Comparison of ENCODE assay signal across 9 cellular contexts in genomic region chr7:77727936-77728701, GRCh38. TPM values are rescaled to one million over a fixed set of nuclear protein-coding genes. Genes with fewer than 3 reads are reported as not detected.
DNase-seq lines count a peak whose midpoint lies in the region; ATAC-seq and TF ChIP-seq lines count a peak whose summit lies in the region.
"Had no signal": no experiment of that assay in that cellular context is flagged by ENCODE, and none has a peak within 500 bp of the region (broad histone marks: within the 10 kb centered on the region; RNA-seq: fewer than 3 reads in every experiment).

No MANE protein-coding gene starts in this region.

- H3K4me3 ChIP-seq in HUES6 (ENCODE audit: low read depth, low read length) = no peak overlapping the region
- H3K4me3 ChIP-seq in cardiac muscle cell = no peak overlapping the region
- H3K4me3 ChIP-seq in skeletal muscle cell (ENCODE audit: low read depth, low read length) = no peak overlapping the region

- H3K9me3 Mint-ChIP-seq in T-cell = no peaks in the 10 kb centered on the region
- H3K9me3 Mint-ChIP-seq: activated naive CD8-positive, alpha-beta T cell treated with anti-CD3 and anti-CD28 coated beads, Interleukin-2, amount 10 ng/mL, durations not matched to agents 7 days and 5 days had no signal

- H3K9ac ChIP-seq in HUES6 (ENCODE audit: low read length) = no peak overlapping the region

- H3K27ac Mint-ChIP-seq in T-cell = peak overlapping the region; percentile 31 to 65
- H3K27ac Mint-ChIP-seq: activated naive CD8-positive, alpha-beta T cell treated with anti-CD3 and anti-CD28 coated beads, Interleukin-2, amount 10 ng/mL, durations not matched to agents 7 days and 5 days had no signal

- POLR2A ChIA-PET in T-cell (lab: Charles Lee) = no interaction called here

- no peak for TF ChIP-seq CTCF in AG09319 (IDR thresholded peaks at IDR 0.05; ENCODE audit: low read depth, low read length)
- no peak for TF ChIP-seq CTCF in cardiac muscle cell (IDR thresholded peaks at IDR 0.05; ENCODE audit: low read depth, low read length)

- H3K4me1 Mint-ChIP-seq in T-cell = peaks cover 62 to 65% (median 64%) of the 10 kb centered on the region in 3 donors

- no peaks in the 10 kb centered on the region for H3K27me3 Mint-ChIP-seq in T-cell
- H3K27me3 Mint-ChIP-seq: activated naive CD8-positive, alpha-beta T cell treated with anti-CD3 and anti-CD28 coated beads, Interleukin-2, amount 10 ng/mL, durations not matched to agents 7 days and 5 days had no signal

- H3K4me1 ChIP-seq in HUES6 (ENCODE audit: control insufficient read depth, insufficient read depth, low read length) (peaks cover 24% of the 10 kb centered on the region), cardiac muscle cell (ENCODE audit: low read depth) (peaks cover 21% of the 10 kb centered on the region)

- H3K4me3 Mint-ChIP-seq in T-cell = peak overlapping the region; percentile 14 to 53 (median 46)
- H3K4me3 Mint-ChIP-seq: activated naive CD8-positive, alpha-beta T cell treated with anti-CD3 and anti-CD28 coated beads, Interleukin-2, amount 10 ng/mL, durations not matched to agents 7 days and 5 days had no signal

- peak; percentile 50 to 91 (median 66) for ATAC-seq in T-cell (replicated peaks in 1 of 4)
- ATAC-seq in HG02884 (IDR thresholded peaks at IDR 0.05; ENCODE audit: unreplicated experiment) = no peak

- CTCF ChIA-PET in T-cell (lab: Charles Lee) = interaction anchor here (0.6 to 1.3 kb wide), 4 partner anchors 9 to 72 kb away, joined by 3 to 6 read pairs (median 4); partner anchors contain the start of gene RSBN1L (in 1 of the 2)

- H3K27ac ChIP-seq in HUES6 (ENCODE audit: low read depth, low read length) = peak overlapping the region; percentile 27; the same call in 1 of the 2 replicates
- H3K27ac ChIP-seq in cardiac muscle cell = peak overlapping the region; percentile 67

- peaks cover 4% of the 10 kb centered on the region for H3K36me3 Mint-ChIP-seq in T-cell

- H3K27me3 ChIP-seq in HUES6 (ENCODE audit: control insufficient read depth, insufficient read depth, low read length) (no peaks in the 10 kb centered on the region), cardiac muscle cell (no peaks in the 10 kb centered on the region)

- H3K9me3 ChIP-seq in HUES6 (ENCODE audit: control insufficient read depth, insufficient read depth, low read depth, low read length) (no peaks in the 10 kb centered on the region), cardiac muscle cell (ENCODE audit: low read depth) (no peaks in the 10 kb centered on the region)

- peak; percentile 2 for DNase-seq in AG09319 (ENCODE audit: extremely low read depth, low read depth)
- peak in 28 of 34 experiments; percentile 4 to 64 (median 21) for DNase-seq in T-cell
- DNase-seq in cardiac muscle cell (ENCODE audit: low read depth in 1 of 2, low spot score in 1 of 2) = peak; percentile 2 to 48
- DNase-seq in skeletal muscle cell (ENCODE audit: low read depth) = peak; percentile 1
- no peak for DNase-seq in DMS114 treated with DMSO at 0.1 percent for 48 hours (lab: John Stamatoyannopoulos, UW; ENCODE audit: unreplicated experiment)
- DNase-seq in cortex of kidney (lab: John Stamatoyannopoulos, UW) = no peak
- DNase-seq: activated naive CD8-positive, alpha-beta T cell treated with anti-CD3 and anti-CD28 coated beads, Interleukin-2, amount 10 ng/mL, durations not matched to agents 7 days and 5 days had no signal

- H3K36me3 ChIP-seq in HUES6 (ENCODE audit: control insufficient read depth, insufficient read depth, low read length) (no peaks in the 10 kb centered on the region), cardiac muscle cell (no peaks in the 10 kb centered on the region)

RNA-seq across cellular contexts. Expression of gene RSBN1L, which starts 31.9 kb away (rescaled TPM):
- total RNA-seq in T-cell (10 to 100 TPM; 27.1 to 35.9 (median 32.4) TPM), cardiac muscle cell (13.6 and 24.6 TPM in 2 replicates)
- 6.6 and 8.5 TPM in 2 replicates for polyA plus RNA-seq in cardiac muscle cell

Comparison
In these comparisons a context has a peak if more than half of its experiments do, and no peak if none do; other contexts are left out.
1. DNase-seq: peak in AG09319 (single experiment), T-cell (28 of 34), cardiac muscle cell (2 of 2) and skeletal muscle cell (single experiment); none in DMS114 treated with DMSO at 0.1 percent for 48 hours (single experiment) and cortex of kidney (single experiment).